ENCODE assay signal across 18 cellular contexts in the genomic region with DNA sequence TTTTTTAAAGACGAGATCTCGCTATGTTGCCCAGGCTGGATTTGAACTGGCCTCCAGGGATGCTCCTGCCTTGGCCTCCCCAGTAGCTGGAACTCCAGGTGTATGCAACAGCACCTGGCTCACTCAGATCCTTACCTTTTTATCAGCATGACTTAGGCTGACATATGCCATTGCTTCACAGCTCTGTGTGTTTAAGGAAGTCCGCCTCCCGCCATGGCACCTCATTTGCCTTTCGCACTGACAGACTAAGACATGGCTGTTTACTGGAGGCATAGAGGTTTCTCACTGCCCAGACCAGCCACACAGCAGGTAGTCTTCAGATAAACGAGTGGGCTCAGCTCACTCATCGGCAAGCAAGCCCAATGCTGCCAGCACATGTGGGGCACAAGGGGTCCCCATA.
A peak's percentile ranks its signal among the peaks of the same experiment; 100 is the strongest.
DNase-seq lines count a peak whose midpoint lies in the region; ATAC-seq and TF ChIP-seq lines count a peak whose summit lies in the region.
"Had no signal": no experiment of that assay in that cellular context is flagged by ENCODE, and none has a peak within 500 bp of the region (broad histone marks: within the 10 kb centered on the region; RNA-seq: fewer than 3 reads in every experiment).

No MANE protein-coding gene starts in this region.

- CTCF ChIA-PET in PC-3 (lab: Charles Lee) = no interaction called here

- TF ChIP-seq CTCF in PC-3 (conservative IDR thresholded peaks at IDR 0.05; ENCODE audit: low read depth, low read length) = no peak
- no peak for TF ChIP-seq CTCF in foreskin keratinocyte (conservative IDR thresholded peaks at IDR 0.05)
- TF ChIP-seq CTCF in type B pancreatic cell (conservative IDR thresholded peaks at IDR 0.05) = no peak

- H3K27me3 ChIP-seq in PC-3 (ENCODE audit: low read length) = no peaks in the 10 kb centered on the region
- no peaks in the 10 kb centered on the region for H3K27me3 ChIP-seq in foreskin keratinocyte
- H3K27me3 ChIP-seq: BE2C, SJSA1 had no signal

- H3K4me1 ChIP-seq in PC-3 (ENCODE audit: insufficient read depth, low read length) = peaks cover 18% of the 10 kb centered on the region
- peaks cover 10% of the 10 kb centered on the region for H3K4me1 ChIP-seq in foreskin keratinocyte
- H3K4me1 ChIP-seq: HAP-1 had no signal

- H3K36me3 ChIP-seq in PC-3 (ENCODE audit: low read depth, low read length) = no peaks in the 10 kb centered on the region
- H3K36me3 ChIP-seq: HAP-1 had no signal

- H3K27ac Mint-ChIP-seq in type B pancreatic cell (no peak overlapping the region), immature natural killer cell (no peak overlapping the region)
- H3K27ac Mint-ChIP-seq: CD4-positive, alpha-beta T cell had no signal

- no peaks in the 10 kb centered on the region for H3K79me2 ChIP-seq in PC-3 (ENCODE audit: low read length)

- H3K27ac ChIP-seq in PC-3 (ENCODE audit: low read length) = peak overlapping the region; percentile 79
- peak overlapping the region; percentile 84 for H3K27ac ChIP-seq in foreskin keratinocyte
- H3K27ac ChIP-seq: SJSA1 had no signal

- no peaks in the 10 kb centered on the region for H4K20me1 ChIP-seq in PC-3 (ENCODE audit: low read length)

- H3K4me1 Mint-ChIP-seq in type B pancreatic cell (ENCODE audit: unreplicated experiment) (peaks cover 7% of the 10 kb centered on the region), immature natural killer cell (peaks cover 12 to 17% of the 10 kb centered on the region in 2 donors)

- no peak for ATAC-seq in PC-3
- ATAC-seq in foreskin keratinocyte = no peak

- no peak overlapping the region for H3K4me2 ChIP-seq in PC-3 (ENCODE audit: low read length)

- H3K9me2 ChIP-seq in PC-3 (replicated peaks; ENCODE audit: low read length) = no peaks in the 10 kb centered on the region

- DNase-seq in NCI-H526 (lab: John Stamatoyannopoulos, UW) = peak; percentile 3 to 20
- DNase-seq in NCI-H526 treated with DMSO at 0.1 percent for 48 hours (lab: John Stamatoyannopoulos, UW) = no peak
- peak; percentile 20 for DNase-seq in PC-3
- no peak for DNase-seq in foreskin keratinocyte
- DNase-seq in type B pancreatic cell (ENCODE audit: extremely low spot score, unreplicated experiment) = peak; percentile 40
- no peak for DNase-seq in immature natural killer cell
- DNase-seq in cardiac septum (ENCODE audit: low spot score) = no peak
- DNase-seq in HK-2 (ENCODE audit: unreplicated experiment) = no peak
- DNase-seq: 8988T; BE2C; CD4-positive, alpha-beta T cell; KBM-7; MV-4-11; NCI-H1417 treated with DMSO at 0.1 percent for 48 hours; NCI-H226; NCI-H774 had no signal

- no peak overlapping the region for H2AFZ ChIP-seq in PC-3 (ENCODE audit: low read length)

- no TSS peak for BruUV-seq in PC-3 (replicated peaks; lab: Mats Ljungman, UMichigan)

- POLR2A ChIA-PET in PC-3 (lab: Charles Lee; ENCODE audit: unreplicated experiment) = no interaction called here

- H3K9ac ChIP-seq in PC-3 (ENCODE audit: low read length) = peak overlapping the region; percentile 26; the same call in 1 of the 2 replicates

- intact Hi-C loops in PC-3 (cut with micrococcal nuclease) (no loop called here), cardiac septum (cut with DNase I) (loop anchor here (5.0 kb wide), 1 partner anchor 42 kb away; no protein-coding TSS in a partner anchor)

- H3K4me3 Mint-ChIP-seq in type B pancreatic cell = no peak overlapping the region
- no peak overlapping the region for H3K4me3 Mint-ChIP-seq in immature natural killer cell
- H3K4me3 Mint-ChIP-seq: CD4-positive, alpha-beta T cell had no signal

- no peaks in the 10 kb centered on the region for H3K9me3 ChIP-seq in PC-3 (ENCODE audit: low read length)
- H3K9me3 ChIP-seq: BE2C, HAP-1, SJSA1 had no signal

- no peaks in the 10 kb centered on the region for H3K9me3 Mint-ChIP-seq in type B pancreatic cell
- no peaks in the 10 kb centered on the region for H3K9me3 Mint-ChIP-seq in immature natural killer cell
- H3K9me3 Mint-ChIP-seq: CD4-positive, alpha-beta T cell had no signal

- no peaks in the 10 kb centered on the region for H3F3A ChIP-seq in PC-3 (ENCODE audit: low read length, unreplicated experiment)

- H3K36me3 Mint-ChIP-seq in type B pancreatic cell = peaks cover 11% of the 10 kb centered on the region
- peaks cover 0 to 4% (median 0%) of the 10 kb centered on the region in 3 donors for H3K36me3 Mint-ChIP-seq in immature natural killer cell

- H3K27me3 Mint-ChIP-seq in type B pancreatic cell (no peaks in the 10 kb centered on the region), immature natural killer cell (ENCODE audit: low read depth in 3 of 3) (peaks cover 0 to 5% (median 2%) of the 10 kb centered on the region in 3 donors)
- H3K27me3 Mint-ChIP-seq: CD4-positive, alpha-beta T cell had no signal

- H3K4me3 ChIP-seq in PC-3 (ENCODE audit: low read length) = no peak overlapping the region
- H3K4me3 ChIP-seq: HAP-1, SJSA1 had no signal

Comparison
In these comparisons a context has a peak if more than half of its experiments do, and no peak if none do; other contexts are left out.
1. DNase-seq: peak in NCI-H526 (2 of 2), PC-3 (single experiment) and type B pancreatic cell (single experiment); none in NCI-H526 treated with DMSO at 0.1 percent for 48 hours (single experiment), foreskin keratinocyte (0 of 2), immature natural killer cell (0 of 3), cardiac septum (single experiment) and HK-2 (single experiment).